ENCODE assay signal across 17 cellular contexts in the genomic region with DNA sequence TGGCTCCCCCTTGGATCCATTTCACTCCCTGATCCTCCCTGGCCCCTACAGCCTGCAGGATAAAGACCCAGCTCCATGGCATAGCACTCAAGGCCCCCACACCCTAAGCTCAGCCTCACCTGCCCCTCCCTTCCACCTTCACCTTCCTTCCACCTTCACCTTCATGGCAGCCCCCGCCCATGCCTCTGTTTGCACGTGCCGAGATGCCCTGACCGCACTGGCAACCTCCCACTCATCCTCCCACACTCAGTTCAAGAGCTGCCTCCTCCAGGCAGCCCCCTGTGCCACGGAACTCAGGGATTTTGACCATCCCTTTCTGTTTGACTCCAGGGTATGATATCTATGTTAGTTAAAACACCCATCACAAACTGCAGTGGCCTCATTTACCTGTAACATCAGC.
DNase-seq lines count a peak whose midpoint lies in the region; ATAC-seq and TF ChIP-seq lines count a peak whose summit lies in the region.
"Had no signal": no experiment of that assay in that cellular context is flagged by ENCODE, and none has a peak within 500 bp of the region (broad histone marks: within the 10 kb centered on the region; RNA-seq: fewer than 3 reads in every experiment).

No MANE protein-coding gene starts in this region.

- ATAC-seq in activated T-helper 17 cell treated with anti-CD3 and anti-CD28 coated beads, Interleukin-2, amount 50 U/mL, for 72 hours (replicated peaks) = no peak
- ATAC-seq in naive thymus-derived CD4-positive, alpha-beta T cell = no peak
- ATAC-seq in HG03457 (IDR thresholded peaks at IDR 0.05; ENCODE audit: unreplicated experiment) (no peak), HG03378 (IDR thresholded peaks at IDR 0.05; ENCODE audit: unreplicated experiment) (no peak), PC-3 (no peak)
- ATAC-seq: A549 had no signal

- H3K36me3 ChIP-seq in CD4-positive, alpha-beta memory T cell (ENCODE audit: insufficient read depth, low read length) = peaks cover 97% of the 10 kb centered on the region
- H3K36me3 ChIP-seq in naive thymus-derived CD4-positive, alpha-beta T cell (ENCODE audit: control insufficient read depth in 2 of 3, insufficient read depth in 3 of 3, low read length in 3 of 3) = peaks cover 40 to 99% (median 46%) of the 10 kb centered on the region in 3 experiments
- H3K36me3 ChIP-seq in PC-3 (ENCODE audit: low read depth, low read length) = peaks cover 19% of the 10 kb centered on the region

- H3K9me2 ChIP-seq in PC-3 (replicated peaks; ENCODE audit: low read length) = no peaks in the 10 kb centered on the region

- H2AFZ ChIP-seq in PC-3 (ENCODE audit: low read length) = no peak overlapping the region

- DNase-seq in activated T-cell treated with anti-CD3 and anti-CD28 coated beads, Interleukin-2, amount 50 U/mL, for 24 hours = no peak
- DNase-seq in activated T-cell treated with anti-CD3 and anti-CD28 coated beads for 4 hours (no peak), PC-3 (no peak)
- no peak for DNase-seq in CD4-positive, alpha-beta memory T cell
- no peak for DNase-seq in naive thymus-derived CD4-positive, alpha-beta T cell
- DNase-seq: DMS53, IMR-90, Karpas-422, MG63, NCI-H1092, NCI-H1694, NCI-H524 had no signal

- no peak overlapping the region for H3K27ac ChIP-seq in CD4-positive, alpha-beta memory T cell (ENCODE audit: low read depth, low read length)
- H3K27ac ChIP-seq in naive thymus-derived CD4-positive, alpha-beta T cell (ENCODE audit: low read depth, low read length) = no peak overlapping the region
- H3K27ac ChIP-seq in PC-3 (ENCODE audit: low read length) = no peak overlapping the region
- H3K27ac ChIP-seq: A549, C4-2B had no signal

- H3K4me2 ChIP-seq in PC-3 (ENCODE audit: low read length) = no peak overlapping the region
- H3K4me2 ChIP-seq: A549 had no signal

- intact Hi-C loops in CD4-positive, alpha-beta memory T cell (cut with micrococcal nuclease) = no loop called here
- intact Hi-C loops in naive thymus-derived CD4-positive, alpha-beta T cell (cut with micrococcal nuclease) = no loop called here
- intact Hi-C loops in PC-3 (cut with micrococcal nuclease) = no loop called here

- no peaks in the 10 kb centered on the region for H3K9me3 Mint-ChIP-seq in activated T-cell treated with anti-CD3 and anti-CD28 coated beads, Interleukin-2, amount 50 U/mL, for 24 hours
- H3K9me3 Mint-ChIP-seq in CD4-positive, alpha-beta memory T cell = peaks cover 0 to 2% (median 0%) of the 10 kb centered on the region in 8 donors
- no peaks in the 10 kb centered on the region for H3K9me3 Mint-ChIP-seq in activated T-helper 17 cell treated with anti-CD3 and anti-CD28 coated beads, Interleukin-2, amount 50 U/mL, for 72 hours
- peaks cover 0 to 3% (median 0%) of the 10 kb centered on the region in 11 donors for H3K9me3 Mint-ChIP-seq in naive thymus-derived CD4-positive, alpha-beta T cell

- H3K36me3 Mint-ChIP-seq in activated T-cell treated with anti-CD3 and anti-CD28 coated beads, Interleukin-2, amount 50 U/mL, for 24 hours (ENCODE audit: low read depth) = peaks cover 100% of the 10 kb centered on the region
- H3K36me3 Mint-ChIP-seq in CD4-positive, alpha-beta memory T cell = peaks cover 73 to 94% of the 10 kb centered on the region in 2 donors
- H3K36me3 Mint-ChIP-seq in activated T-helper 17 cell treated with anti-CD3 and anti-CD28 coated beads, Interleukin-2, amount 50 U/mL, for 72 hours (ENCODE audit: low read depth) = peaks cover 99% of the 10 kb centered on the region
- peaks cover 14 to 83% (median 37%) of the 10 kb centered on the region in 5 donors for H3K36me3 Mint-ChIP-seq in naive thymus-derived CD4-positive, alpha-beta T cell

- no peak overlapping the region for H3K4me3 Mint-ChIP-seq in activated T-cell treated with anti-CD3 and anti-CD28 coated beads, Interleukin-2, amount 50 U/mL, for 24 hours
- H3K4me3 Mint-ChIP-seq in CD4-positive, alpha-beta memory T cell = peak overlapping the region in 1 of 8 donors; percentile 28
- no peak overlapping the region for H3K4me3 Mint-ChIP-seq in activated T-helper 17 cell treated with anti-CD3 and anti-CD28 coated beads, Interleukin-2, amount 50 U/mL, for 72 hours
- H3K4me3 Mint-ChIP-seq in naive thymus-derived CD4-positive, alpha-beta T cell = no peak overlapping the region

- POLR2A ChIA-PET in CD4-positive, alpha-beta memory T cell (lab: Charles Lee; ENCODE audit: partially characterized antibody) = interaction anchor here (1.4 kb wide), 1 partner anchor 21 kb away, joined by 3 read pairs; no protein-coding TSS in a partner anchor
- POLR2A ChIA-PET in naive thymus-derived CD4-positive, alpha-beta T cell (lab: Charles Lee) = no interaction called here
- POLR2A ChIA-PET in PC-3 (lab: Charles Lee; ENCODE audit: unreplicated experiment) = no interaction called here

- H3K4me1 ChIP-seq in CD4-positive, alpha-beta memory T cell (ENCODE audit: insufficient read depth, low read length) = no peaks in the 10 kb centered on the region
- peaks cover 0 to 5% of the 10 kb centered on the region in 2 donors for H3K4me1 ChIP-seq in naive thymus-derived CD4-positive, alpha-beta T cell (ENCODE audit: control insufficient read depth in 2 of 2, insufficient read depth in 2 of 2, low read length in 2 of 2)
- no peaks in the 10 kb centered on the region for H3K4me1 ChIP-seq in PC-3 (ENCODE audit: insufficient read depth, low read length)
- H3K4me1 ChIP-seq: A549 had no signal

- H3K9me3 ChIP-seq in CD4-positive, alpha-beta memory T cell (ENCODE audit: control insufficient read depth in 1 of 2, low read length in 2 of 2) = no peaks in the 10 kb centered on the region
- H3K9me3 ChIP-seq in naive thymus-derived CD4-positive, alpha-beta T cell (ENCODE audit: control insufficient read depth in 2 of 3, low read length in 3 of 3) = no peaks in the 10 kb centered on the region
- H3K9me3 ChIP-seq in PC-3 (ENCODE audit: low read length) = no peaks in the 10 kb centered on the region
- H3K9me3 ChIP-seq: A549, MG63 had no signal

- no peak overlapping the region for H3K4me3 ChIP-seq in CD4-positive, alpha-beta memory T cell (ENCODE audit: low read length in 2 of 2)
- no peak overlapping the region for H3K4me3 ChIP-seq in naive thymus-derived CD4-positive, alpha-beta T cell (ENCODE audit: low read length)
- no peak overlapping the region for H3K4me3 ChIP-seq in PC-3 (ENCODE audit: low read length)
- H3K4me3 ChIP-seq: A549, MG63 had no signal

- peak overlapping the region; percentile 55 for H3K27ac Mint-ChIP-seq in activated T-cell treated with anti-CD3 and anti-CD28 coated beads, Interleukin-2, amount 50 U/mL, for 24 hours
- H3K27ac Mint-ChIP-seq in CD4-positive, alpha-beta memory T cell = peak overlapping the region in 6 of 7 donors; percentile 25 to 89 (median 62)
- peak overlapping the region; percentile 77 for H3K27ac Mint-ChIP-seq in activated T-helper 17 cell treated with anti-CD3 and anti-CD28 coated beads, Interleukin-2, amount 50 U/mL, for 72 hours
- peak overlapping the region in 7 of 9 donors; percentile 17 to 88 (median 65) for H3K27ac Mint-ChIP-seq in naive thymus-derived CD4-positive, alpha-beta T cell

- H3K4me1 Mint-ChIP-seq in activated T-cell treated with anti-CD3 and anti-CD28 coated beads, Interleukin-2, amount 50 U/mL, for 24 hours (ENCODE audit: low read depth) = no peaks in the 10 kb centered on the region
- peaks cover 6 to 22% (median 11%) of the 10 kb centered on the region in 4 donors for H3K4me1 Mint-ChIP-seq in CD4-positive, alpha-beta memory T cell
- peaks cover 8% of the 10 kb centered on the region for H3K4me1 Mint-ChIP-seq in activated T-helper 17 cell treated with anti-CD3 and anti-CD28 coated beads, Interleukin-2, amount 50 U/mL, for 72 hours
- H3K4me1 Mint-ChIP-seq in naive thymus-derived CD4-positive, alpha-beta T cell = peaks cover 0 to 12% (median 6%) of the 10 kb centered on the region in 7 donors

- H3F3A ChIP-seq in PC-3 (ENCODE audit: low read length, unreplicated experiment) = no peaks in the 10 kb centered on the region

- CTCF ChIA-PET in CD4-positive, alpha-beta memory T cell (lab: Charles Lee; ENCODE audit: partially characterized antibody) = no interaction called here
- CTCF ChIA-PET in naive thymus-derived CD4-positive, alpha-beta T cell (lab: Charles Lee) = no interaction called here
- CTCF ChIA-PET in PC-3 (lab: Charles Lee) = no interaction called here

- TF ChIP-seq CTCF in PC-3 (conservative IDR thresholded peaks at IDR 0.05; ENCODE audit: low read depth, low read length) = no peak

- no peaks in the 10 kb centered on the region for H3K79me2 ChIP-seq in PC-3 (ENCODE audit: low read length)

- no TSS peak for BruUV-seq in PC-3 (replicated peaks; lab: Mats Ljungman, UMichigan)

- H3K27me3 Mint-ChIP-seq in activated T-cell treated with anti-CD3 and anti-CD28 coated beads, Interleukin-2, amount 50 U/mL, for 24 hours = no peaks in the 10 kb centered on the region
- H3K27me3 Mint-ChIP-seq in CD4-positive, alpha-beta memory T cell = no peaks in the 10 kb centered on the region
- no peaks in the 10 kb centered on the region for H3K27me3 Mint-ChIP-seq in activated T-helper 17 cell treated with anti-CD3 and anti-CD28 coated beads, Interleukin-2, amount 50 U/mL, for 72 hours
- no peaks in the 10 kb centered on the region for H3K27me3 Mint-ChIP-seq in naive thymus-derived CD4-positive, alpha-beta T cell

- no peaks in the 10 kb centered on the region for H4K20me1 ChIP-seq in PC-3 (ENCODE audit: low read length)

- no peaks in the 10 kb centered on the region for H3K27me3 ChIP-seq in CD4-positive, alpha-beta memory T cell (ENCODE audit: insufficient read depth, low read length)
- no peaks in the 10 kb centered on the region for H3K27me3 ChIP-seq in naive thymus-derived CD4-positive, alpha-beta T cell (ENCODE audit: control insufficient read depth in 2 of 2, insufficient read depth in 2 of 2, low read length in 2 of 2)
- no peaks in the 10 kb centered on the region for H3K27me3 ChIP-seq in PC-3 (ENCODE audit: low read length)
- H3K27me3 ChIP-seq: MG63 had no signal

- H3K9ac ChIP-seq in PC-3 (ENCODE audit: low read length) = no peak overlapping the region
